ENCODE assay signal across 1 cellular context in the genomic region with DNA sequence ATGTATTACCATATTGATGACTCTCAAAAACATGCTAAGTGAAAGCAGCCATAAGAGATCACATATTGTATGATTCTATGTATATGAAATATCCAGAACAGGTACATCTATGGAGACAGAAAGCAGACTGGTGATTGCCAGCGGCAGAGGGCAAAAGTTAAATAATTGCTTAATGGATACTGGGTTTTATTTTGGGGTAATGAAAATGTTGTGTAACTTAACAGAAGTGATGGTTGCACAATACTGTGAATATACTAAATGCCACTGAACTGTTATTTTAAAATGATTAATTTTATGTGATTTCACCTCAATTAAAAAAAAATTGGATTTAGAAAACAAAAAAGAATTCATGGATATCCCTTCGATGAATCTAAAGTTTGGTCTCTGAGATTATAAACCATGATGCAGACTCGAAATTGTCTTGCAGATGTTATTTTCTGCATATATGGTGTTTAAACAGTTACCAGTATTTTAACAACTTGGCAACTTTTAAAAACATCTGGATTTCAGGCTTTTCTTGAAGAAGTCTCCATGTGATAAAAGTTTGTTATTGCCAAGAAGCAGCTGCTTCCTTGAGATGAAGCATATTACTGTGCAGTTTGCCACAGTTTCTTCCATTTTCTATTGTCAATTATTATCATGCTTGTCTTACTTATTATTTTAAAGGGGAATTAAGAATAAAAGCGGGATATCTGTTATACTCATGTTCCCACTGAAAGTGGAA.
TF ChIP-seq lines count a peak whose summit lies in the region.

No MANE protein-coding gene starts in this region.

TF ChIP-seq in HepG2, 621 proteins besides CTCF, POLR2A, EP300 and RAD21:
- TF ChIP-seq CEBPB (IDR thresholded peaks at IDR 0.05; ENCODE audit: borderline replicate concordance, low read depth, low read length) (peak; percentile 37; the same call in 1 of the 2 replicates), ZSCAN22 (CRISPR knock-in tag; IDR thresholded peaks at IDR 0.05) (no peak)
